In genomic region chr12:52870361-52871290, GRCh38 we compare ENCODE assay signal across 1 cellular context.
A peak's percentile ranks its signal among the peaks of the same experiment; 100 is the strongest.
TF ChIP-seq lines count a peak whose summit lies in the region.

No MANE protein-coding gene starts in this region.

TF ChIP-seq in K562, 482 proteins besides CTCF, POLR2A, EP300 and RAD21 (continued from another document and continues in another):
- no peak for TF ChIP-seq NEUROD1 (IDR thresholded peaks at IDR 0.05; ENCODE audit: borderline replicate concordance, low read depth, low read length, partially characterized antibody)
- no peak for TF ChIP-seq ZNF551 (CRISPR knock-in tag; IDR thresholded peaks at IDR 0.05)
- no peak for TF ChIP-seq ZNF589 (CRISPR knock-in tag; IDR thresholded peaks at IDR 0.05; ENCODE audit: low read depth)
- TF ChIP-seq MTA3 (IDR thresholded peaks at IDR 0.05; ENCODE audit: borderline replicate concordance): peak; percentile 55; the same call in 1 of the 2 replicates
- TF ChIP-seq SIN3A (IDR thresholded peaks at IDR 0.05; ENCODE audit: borderline replicate concordance in 2 of 2, control insufficient read depth in 1 of 2, low read depth in 2 of 2, low read length in 2 of 2): no peak
- 0 out of 2 replicates have a peak, but pooled peaks have one; percentile 8 for TF ChIP-seq NR2C1 (IDR thresholded peaks at IDR 0.05)
- TF ChIP-seq NR2C1 (tag; IDR thresholded peaks at IDR 0.05): no peak
- TF ChIP-seq HCFC1 (IDR thresholded peaks at IDR 0.05; ENCODE audit: low read depth, low read length): 0 out of 2 replicates have a peak, but pooled peaks have one; percentile 18
- TF ChIP-seq ZMIZ1 (IDR thresholded peaks at IDR 0.05; ENCODE audit: low read depth in 2 of 2, low read length in 2 of 2): no peak; a peak in 1 of 4 replicates
- TF ChIP-seq ARID3A (IDR thresholded peaks at IDR 0.05; ENCODE audit: borderline replicate concordance, low read depth, low read length): 0 out of 2 replicates have a peak, but pooled peaks have one; percentile 23
- TF ChIP-seq, protein P1, sequence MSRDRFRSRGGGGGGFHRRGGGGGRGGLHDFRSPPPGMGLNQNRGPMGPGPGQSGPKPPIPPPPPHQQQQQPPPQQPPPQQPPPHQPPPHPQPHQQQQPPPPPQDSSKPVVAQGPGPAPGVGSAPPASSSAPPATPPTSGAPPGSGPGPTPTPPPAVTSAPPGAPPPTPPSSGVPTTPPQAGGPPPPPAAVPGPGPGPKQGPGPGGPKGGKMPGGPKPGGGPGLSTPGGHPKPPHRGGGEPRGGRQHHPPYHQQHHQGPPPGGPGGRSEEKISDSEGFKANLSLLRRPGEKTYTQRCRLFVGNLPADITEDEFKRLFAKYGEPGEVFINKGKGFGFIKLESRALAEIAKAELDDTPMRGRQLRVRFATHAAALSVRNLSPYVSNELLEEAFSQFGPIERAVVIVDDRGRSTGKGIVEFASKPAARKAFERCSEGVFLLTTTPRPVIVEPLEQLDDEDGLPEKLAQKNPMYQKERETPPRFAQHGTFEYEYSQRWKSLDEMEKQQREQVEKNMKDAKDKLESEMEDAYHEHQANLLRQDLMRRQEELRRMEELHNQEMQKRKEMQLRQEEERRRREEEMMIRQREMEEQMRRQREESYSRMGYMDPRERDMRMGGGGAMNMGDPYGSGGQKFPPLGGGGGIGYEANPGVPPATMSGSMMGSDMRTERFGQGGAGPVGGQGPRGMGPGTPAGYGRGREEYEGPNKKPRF (IDR thresholded peaks at IDR 0.05; ENCODE audit: low read depth, low read length): no peak
- TF ChIP-seq TAL1 (IDR thresholded peaks at IDR 0.05): no peak
- peak; percentile 60; the same call in 1 of the 2 replicates for TF ChIP-seq VEZF1 (CRISPR knock-in tag; IDR thresholded peaks at IDR 0.05)
- TF ChIP-seq FOS (IDR thresholded peaks at IDR 0.05; ENCODE audit: extremely low read depth, insufficient read length): no peak
- TF ChIP-seq MYNN (IDR thresholded peaks at IDR 0.05): no peak
- no peak for TF ChIP-seq MYNN (CRISPR knock-in tag; IDR thresholded peaks at IDR 0.05)
- TF ChIP-seq DEAF1 (CRISPR knock-in tag; IDR thresholded peaks at IDR 0.05): peak; percentile 97
- no peak for TF ChIP-seq ESRRA (IDR thresholded peaks at IDR 0.05; ENCODE audit: borderline replicate concordance, low read depth)
- no peak for TF ChIP-seq ETV5 (CRISPR knock-in tag; IDR thresholded peaks at IDR 0.05; ENCODE audit: low read depth)
- no peak for TF ChIP-seq GABPA (tag; conservative IDR thresholded peaks at IDR 0.05; ENCODE audit: low read depth)
- TF ChIP-seq HMGN3 (IDR thresholded peaks at IDR 0.05; ENCODE audit: borderline replicate concordance, extremely low read depth, insufficient read length, low read depth, low read length): no peak
- peak; percentile 37 for TF ChIP-seq MEIS2 (IDR thresholded peaks at IDR 0.05; ENCODE audit: partially characterized antibody)
- TF ChIP-seq CC2D1A (IDR thresholded peaks at IDR 0.05): peak; percentile 87
- no peak for TF ChIP-seq BACH1 (tag; IDR thresholded peaks at IDR 0.05)
- TF ChIP-seq CTBP1 (IDR thresholded peaks at IDR 0.05; ENCODE audit: borderline replicate concordance): peak; percentile 34; the same call in 1 of the 2 replicates
- TF ChIP-seq ZBTB7A (IDR thresholded peaks at IDR 0.05; ENCODE audit: borderline replicate concordance, control insufficient read depth, low read depth, low read length): peak; percentile 71; the same call in 1 of the 2 replicates
- TF ChIP-seq SRSF1 (IDR thresholded peaks at IDR 0.05; ENCODE audit: low read depth, low read length): no peak
- no peak for TF ChIP-seq ZNF592 (IDR thresholded peaks at IDR 0.05)
- TF ChIP-seq PPARD (CRISPR knock-in tag; IDR thresholded peaks at IDR 0.05): no peak
- TF ChIP-seq CBFA2T2 (conservative IDR thresholded peaks at IDR 0.05): no peak
- TF ChIP-seq MYBL2 (IDR thresholded peaks at IDR 0.05; ENCODE audit: low read depth): no peak
- no peak for TF ChIP-seq MYBL2 (CRISPR knock-in tag; IDR thresholded peaks at IDR 0.05; ENCODE audit: borderline replicate concordance)
- no peak for TF ChIP-seq NR4A1 (CRISPR knock-in tag; IDR thresholded peaks at IDR 0.05)
- no peak for TF ChIP-seq NR4A1 (tag; IDR thresholded peaks at IDR 0.05)
- TF ChIP-seq ZNF740 (CRISPR knock-in tag; IDR thresholded peaks at IDR 0.05): peak; percentile 88
- TF ChIP-seq ZNF740 (tag; IDR thresholded peaks at IDR 0.05): no peak
- peak; percentile 62 to 87; a peak in 3 of 4 replicates for TF ChIP-seq MAZ (CRISPR knock-in tag; conservative IDR thresholded peaks at IDR 0.05 in 1 of 2, IDR thresholded peaks at IDR 0.05 in 1 of 2)
- peak; percentile 87 for TF ChIP-seq ARID2 (IDR thresholded peaks at IDR 0.05)
- TF ChIP-seq HOXB6 (CRISPR knock-in tag; IDR thresholded peaks at IDR 0.05; ENCODE audit: borderline replicate concordance): no peak
- TF ChIP-seq, protein P2, sequence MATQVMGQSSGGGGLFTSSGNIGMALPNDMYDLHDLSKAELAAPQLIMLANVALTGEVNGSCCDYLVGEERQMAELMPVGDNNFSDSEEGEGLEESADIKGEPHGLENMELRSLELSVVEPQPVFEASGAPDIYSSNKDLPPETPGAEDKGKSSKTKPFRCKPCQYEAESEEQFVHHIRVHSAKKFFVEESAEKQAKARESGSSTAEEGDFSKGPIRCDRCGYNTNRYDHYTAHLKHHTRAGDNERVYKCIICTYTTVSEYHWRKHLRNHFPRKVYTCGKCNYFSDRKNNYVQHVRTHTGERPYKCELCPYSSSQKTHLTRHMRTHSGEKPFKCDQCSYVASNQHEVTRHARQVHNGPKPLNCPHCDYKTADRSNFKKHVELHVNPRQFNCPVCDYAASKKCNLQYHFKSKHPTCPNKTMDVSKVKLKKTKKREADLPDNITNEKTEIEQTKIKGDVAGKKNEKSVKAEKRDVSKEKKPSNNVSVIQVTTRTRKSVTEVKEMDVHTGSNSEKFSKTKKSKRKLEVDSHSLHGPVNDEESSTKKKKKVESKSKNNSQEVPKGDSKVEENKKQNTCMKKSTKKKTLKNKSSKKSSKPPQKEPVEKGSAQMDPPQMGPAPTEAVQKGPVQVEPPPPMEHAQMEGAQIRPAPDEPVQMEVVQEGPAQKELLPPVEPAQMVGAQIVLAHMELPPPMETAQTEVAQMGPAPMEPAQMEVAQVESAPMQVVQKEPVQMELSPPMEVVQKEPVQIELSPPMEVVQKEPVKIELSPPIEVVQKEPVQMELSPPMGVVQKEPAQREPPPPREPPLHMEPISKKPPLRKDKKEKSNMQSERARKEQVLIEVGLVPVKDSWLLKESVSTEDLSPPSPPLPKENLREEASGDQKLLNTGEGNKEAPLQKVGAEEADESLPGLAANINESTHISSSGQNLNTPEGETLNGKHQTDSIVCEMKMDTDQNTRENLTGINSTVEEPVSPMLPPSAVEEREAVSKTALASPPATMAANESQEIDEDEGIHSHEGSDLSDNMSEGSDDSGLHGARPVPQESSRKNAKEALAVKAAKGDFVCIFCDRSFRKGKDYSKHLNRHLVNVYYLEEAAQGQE (CRISPR knock-in tag; IDR thresholded peaks at IDR 0.05; ENCODE audit: low read depth): no peak
- TF ChIP-seq ZNF165 (CRISPR knock-in tag; IDR thresholded peaks at IDR 0.05; ENCODE audit: borderline replicate concordance): no peak
- no peak for TF ChIP-seq LEF1 (IDR thresholded peaks at IDR 0.05)
- TF ChIP-seq ZNF143 (CRISPR knock-in tag; IDR thresholded peaks at IDR 0.05): no peak
- peak; percentile 2; the same call in 1 of the 2 replicates for TF ChIP-seq MAFK (IDR thresholded peaks at IDR 0.05; ENCODE audit: low read length)
- TF ChIP-seq NR3C1 (CRISPR knock-in tag; IDR thresholded peaks at IDR 0.05): no peak
